30 cellular contexts compared by ENCODE assay signal in the genomic region with DNA sequence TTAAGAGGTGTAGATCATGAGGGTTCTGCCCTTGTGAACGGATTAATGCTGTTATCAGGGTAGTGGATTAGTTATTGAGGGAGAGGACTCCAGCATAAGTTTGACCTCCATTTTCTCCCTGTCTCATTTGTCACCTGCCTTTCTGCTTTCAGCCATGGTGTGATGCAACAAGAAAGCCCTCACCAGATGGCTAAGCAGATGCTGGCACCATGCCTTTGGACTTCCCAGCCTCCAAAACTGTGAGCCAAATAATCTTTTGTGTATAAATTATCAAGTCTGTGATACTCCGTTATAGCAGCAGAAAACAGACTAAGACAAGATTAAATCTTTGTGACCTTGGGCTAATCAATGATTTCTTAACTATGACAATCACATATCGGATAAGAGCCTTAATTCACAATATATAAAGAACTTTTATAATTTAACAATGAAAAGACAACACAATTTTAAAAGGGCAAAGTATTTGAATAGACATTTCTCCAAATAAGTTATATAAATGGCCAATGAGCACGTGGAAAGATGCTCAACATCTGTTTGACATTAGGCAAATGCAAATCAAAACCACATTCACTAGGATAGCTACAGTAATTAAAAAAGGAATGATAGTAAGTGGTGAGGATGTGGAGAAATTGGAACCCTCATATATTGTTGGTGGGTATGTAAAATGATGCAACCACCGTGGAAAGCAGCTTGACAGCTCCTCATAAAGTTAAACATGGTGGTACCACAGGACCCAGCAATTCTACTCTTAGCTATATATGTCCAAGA. TPM values are rescaled to one million over a fixed set of nuclear protein-coding genes. Genes with fewer than 3 reads are reported as not detected.
A peak's percentile ranks its signal among the peaks of the same experiment; 100 is the strongest.
DNase-seq lines count a peak whose midpoint lies in the region; ATAC-seq and TF ChIP-seq lines count a peak whose summit lies in the region.
"Had no signal": no experiment of that assay in that cellular context is flagged by ENCODE, and none has a peak within 500 bp of the region (broad histone marks: within the 10 kb centered on the region; RNA-seq: fewer than 3 reads in every experiment).

No MANE protein-coding gene starts in this region.

- H3K27ac ChIP-seq in left ventricle myocardium inferior (replicated peaks): peak overlapping the region; percentile 0
- H3K27ac ChIP-seq: HL-60, lower lobe of right lung, spleen, transverse colon had no signal

- H3K4me1 Mint-ChIP-seq in stimulated activated memory B cell treated with anti-CD40 and anti-IgM and Interleukin-4, amounts not matched to agents 10 μg/mL and 1 μg/mL and 100 μg/mL, for 72 hours: peaks cover 33% of the 10 kb centered on the region
- H3K4me1 Mint-ChIP-seq: activated T-helper 17 cell treated with anti-CD3 and anti-CD28 coated beads, Interleukin-2, amount 50 U/mL, for 72 hours had no signal

- H3K9me3 ChIP-seq in left ventricle myocardium inferior (replicated peaks): peaks cover 5% of the 10 kb centered on the region
- H3K9me3 ChIP-seq: lower lobe of right lung, mucosa of descending colon, spleen, transverse colon had no signal

- no peaks in the 10 kb centered on the region for H3K36me3 Mint-ChIP-seq in stimulated activated memory B cell treated with anti-CD40 and anti-IgM and Interleukin-4, amounts not matched to agents 10 μg/mL and 1 μg/mL and 100 μg/mL, for 72 hours

- no peak overlapping the region for H3K4me3 ChIP-seq in left ventricle myocardium inferior
- no peak overlapping the region for H3K4me3 ChIP-seq in cardiac fibroblast (replicated peaks in 1 of 2; ENCODE audit: low read depth in 2 of 2, low read length in 2 of 2)
- H3K4me3 ChIP-seq: BLaER1 treated with 17β-estradiol and CSF1 and Interleukin-3, amounts not matched to agents 10 nM and 100 nM; GM12878; lower lobe of right lung; mucosa of descending colon; spleen; transverse colon had no signal

- H3K4me3 Mint-ChIP-seq in stimulated activated memory B cell treated with anti-CD40 and anti-IgM and Interleukin-4, amounts not matched to agents 10 μg/mL and 1 μg/mL and 100 μg/mL, for 72 hours: no peak overlapping the region
- H3K4me3 Mint-ChIP-seq: activated CD4-positive, alpha-beta memory T cell treated with anti-CD3 and anti-CD28 coated beads, Interleukin-2, amount 10 ng/mL, durations not matched to agents 7 days and 5 days; activated T-helper 17 cell treated with anti-CD3 and anti-CD28 coated beads, Interleukin-2, amount 50 U/mL, for 72 hours; central memory CD8-positive, alpha-beta T cell; dendritic cell treated with granulocyte-macrophage colony-stimulating factor and Interleukin-4, amounts not matched to agents 40 ng/mL and 50 ng/mL, for 4 days; nephron; T-helper 1 cell treated with Interleukin-12 subunit alpha and Interleukin-12 subunit beta and Interleukin-4 antibody, amounts not matched to agents 30 μg/mL and 1 μg/mL, for 36 hours had no signal

- no peaks in the 10 kb centered on the region for H3K27me3 Mint-ChIP-seq in stimulated activated memory B cell treated with anti-CD40 and anti-IgM and Interleukin-4, amounts not matched to agents 10 μg/mL and 1 μg/mL and 100 μg/mL, for 72 hours
- H3K27me3 Mint-ChIP-seq: central memory CD8-positive, alpha-beta T cell; dendritic cell treated with granulocyte-macrophage colony-stimulating factor and Interleukin-4, amounts not matched to agents 40 ng/mL and 50 ng/mL, for 4 days had no signal

- no peaks in the 10 kb centered on the region for H3K36me3 ChIP-seq in left ventricle myocardium inferior
- H3K36me3 ChIP-seq: BLaER1 treated with 17β-estradiol and CSF1 and Interleukin-3, amounts not matched to agents 10 nM and 100 nM; lower lobe of right lung; spleen; transverse colon had no signal

- intact Hi-C loops in left ventricle myocardium inferior (cut with micrococcal nuclease) (no loop called here), cardiac septum (cut with DNase I) (loop anchor here (5.0 kb wide), 2 partner anchors 42 to 378 kb away; no protein-coding TSS in a partner anchor), posterior cingulate gyrus (cut with DNase I) (no loop called here)

- H3K27ac Mint-ChIP-seq in stimulated activated memory B cell treated with anti-CD40 and anti-IgM and Interleukin-4, amounts not matched to agents 10 μg/mL and 1 μg/mL and 100 μg/mL, for 72 hours: peak overlapping the region; percentile 25
- H3K27ac Mint-ChIP-seq: activated CD4-positive, alpha-beta memory T cell treated with anti-CD3 and anti-CD28 coated beads, Interleukin-2, amount 10 ng/mL, durations not matched to agents 7 days and 5 days; activated naive CD4-positive, alpha-beta T cell treated with anti-CD3 and anti-CD28 coated beads, Interleukin-2, amount 50 U/mL, for 72 hours; activated T-helper 17 cell treated with anti-CD3 and anti-CD28 coated beads, Interleukin-2, amount 50 U/mL, for 72 hours; dendritic cell treated with granulocyte-macrophage colony-stimulating factor and Interleukin-4, amounts not matched to agents 40 ng/mL and 50 ng/mL, for 4 days; nephron; T-helper 1 cell treated with Interleukin-12 subunit alpha and Interleukin-12 subunit beta and Interleukin-4 antibody, amounts not matched to agents 30 μg/mL and 1 μg/mL, for 36 hours had no signal

- no peaks in the 10 kb centered on the region for H3K9me3 Mint-ChIP-seq in stimulated activated memory B cell treated with anti-CD40 and anti-IgM and Interleukin-4, amounts not matched to agents 10 μg/mL and 1 μg/mL and 100 μg/mL, for 72 hours
- H3K9me3 Mint-ChIP-seq: activated CD4-positive, alpha-beta memory T cell treated with anti-CD3 and anti-CD28 coated beads, Interleukin-2, amount 10 ng/mL, durations not matched to agents 7 days and 5 days; activated naive CD4-positive, alpha-beta T cell treated with anti-CD3 and anti-CD28 coated beads, Interleukin-2, amount 50 U/mL, for 72 hours; activated T-helper 17 cell treated with anti-CD3 and anti-CD28 coated beads, Interleukin-2, amount 50 U/mL, for 72 hours; central memory CD8-positive, alpha-beta T cell had no signal

- TF ChIP-seq CTCF in left ventricle myocardium inferior (IDR thresholded peaks at IDR 0.05; ENCODE audit: borderline replicate concordance) (no peak), cardiac fibroblast (IDR thresholded peaks at IDR 0.05; ENCODE audit: low read depth, low read length) (no peak)

- DNase-seq in left ventricle myocardium inferior (peak; percentile 37), cardiac septum (ENCODE audit: low spot score) (no peak), NCI-H2171 (lab: John Stamatoyannopoulos, UW) (peak; percentile 3), cardiac fibroblast (ENCODE audit: low read depth in 2 of 2) (peak; percentile 12 to 17), D341Med (ENCODE audit: low spot score) (no peak), NCI-H69 (lab: John Stamatoyannopoulos, UW) (no peak), posterior cingulate gyrus (no peak)
- DNase-seq: ACHN; activated CD4-positive, alpha-beta memory T cell treated with anti-CD3 and anti-CD28 coated beads, Interleukin-2, amount 10 ng/mL, durations not matched to agents 7 days and 5 days; activated CD4-positive, alpha-beta T cell treated with anti-CD3 and anti-CD28 coated beads for 1 hour; activated CD8-positive, alpha-beta memory T cell treated with anti-CD3 and anti-CD28 coated beads, Interleukin-2, amount 50 U/mL, for 48 hours; COR-L47; islet precursor cell; Kasumi-1; lower lobe of right lung; mucosa of descending colon; NCI-H526 treated with DMSO at 0.1 percent for 48 hours; RPMI8226; spleen; transverse colon had no signal

- H3K27me3 ChIP-seq in left ventricle myocardium inferior (ENCODE audit: low read depth): no peaks in the 10 kb centered on the region
- H3K27me3 ChIP-seq: BLaER1 treated with 17β-estradiol and CSF1 and Interleukin-3, amounts not matched to agents 10 nM and 100 nM; spleen; transverse colon had no signal

- ATAC-seq in stimulated activated memory B cell treated with anti-CD40 and anti-IgM and Interleukin-4, amounts not matched to agents 10 μg/mL and 1 μg/mL and 100 μg/mL, for 72 hours: no peak
- ATAC-seq: activated naive CD4-positive, alpha-beta T cell treated with anti-CD3 and anti-CD28 coated beads, Interleukin-2, amount 50 U/mL, for 72 hours; activated T-helper 17 cell treated with anti-CD3 and anti-CD28 coated beads, Interleukin-2, amount 50 U/mL, for 72 hours; GM12878; lower lobe of right lung; mucosa of descending colon had no signal

- peaks cover 48% of the 10 kb centered on the region for H3K4me1 ChIP-seq in left ventricle myocardium inferior

RNA-seq across cellular contexts. Expression of gene IFNGR1, which starts 45.3 kb away (rescaled TPM):
- total RNA-seq in left ventricle myocardium inferior (97.6 TPM), cardiac septum (60.1 TPM)

Comparison
In these comparisons a context has a peak if more than half of its experiments do, and no peak if none do; other contexts are left out.
1. DNase-seq: peak in left ventricle myocardium inferior (single experiment), NCI-H2171 (single experiment) and cardiac fibroblast (2 of 2); none in cardiac septum (single experiment), D341Med (single experiment), NCI-H69 (single experiment) and posterior cingulate gyrus (0 of 10).